ENCODE assay signal across 34 cellular contexts in genomic region chr14:86088156-86088555, GRCh38.
"Had no signal": no experiment of that assay in that cellular context is flagged by ENCODE, and none has a peak within 500 bp of the region (broad histone marks: within the 10 kb centered on the region; RNA-seq: fewer than 3 reads in every experiment).

No MANE protein-coding gene starts in this region.

- H3K27ac ChIP-seq: cardiac muscle cell, PC-9, RWPE1, WERI-Rb-1 had no signal

- H3K36me3 ChIP-seq: cardiac muscle cell, WERI-Rb-1 had no signal

- H3K4me2 ChIP-seq: PC-9 had no signal

- H3K27me3 ChIP-seq: cardiac muscle cell had no signal

- H2AFZ ChIP-seq: PC-9 had no signal

- ATAC-seq: activated CD8-positive, alpha-beta memory T cell treated with anti-CD3 and anti-CD28 coated beads, Interleukin-2, amount 10 ng/mL, durations not matched to agents 7 days and 5 days; activated naive CD8-positive, alpha-beta T cell treated with anti-CD3 and anti-CD28 coated beads, Interleukin-2, amount 50 U/mL, for 24 hours; K562; Right ventricle myocardium inferior had no signal

- DNase-seq: activated CD4-positive, alpha-beta memory T cell treated with anti-CD3 and anti-CD28 coated beads, Interleukin-2, amount 10 ng/mL, durations not matched to agents 7 days and 5 days; activated CD4-positive, alpha-beta T cell treated with anti-CD3 and anti-CD28 coated beads for 1 hour; activated CD4-positive, alpha-beta T cell treated with anti-CD3 and anti-CD28 coated beads for 48 hours; activated CD4-positive, CD25-positive, alpha-beta regulatory T cell; activated CD8-positive, alpha-beta memory T cell treated with anti-CD3 and anti-CD28 coated beads for 24 hours; activated CD8-positive, alpha-beta memory T cell treated with anti-CD3 and anti-CD28 coated beads, Interleukin-2, amount 10 ng/mL, durations not matched to agents 7 days and 5 days; activated CD8-positive, alpha-beta memory T cell treated with anti-CD3 and anti-CD28 coated beads, Interleukin-2, amount 50 U/mL, for 48 hours; activated effector memory CD4-positive, alpha-beta T cell treated with Interleukin-2 at 50 U/mL for 16 hours; activated naive CD4-positive, alpha-beta T cell treated with anti-CD3 and anti-CD28 coated beads, Interleukin-2, amount 10 ng/mL, durations not matched to agents 7 days and 5 days; activated naive CD8-positive, alpha-beta T cell treated with anti-CD3 and anti-CD28 coated beads, Interleukin-2, amount 50 U/mL, for 24 hours; activated T-cell treated with anti-CD3 and anti-CD28 coated beads, Interleukin-2, amount 50 U/mL, for 48 hours; amniotic stem cell; aorta; Karpas-422; NCI-H1048; NCI-H1105 treated with DMSO at 0.1 percent for 48 hours; NCI-H1436; NCI-H1694; NCI-H1930; NCI-H2081 treated with DMSO at 0.1 percent for 48 hours; NCI-H510A; NCI-H526; NCI-H748 treated with DMSO at 0.1 percent for 48 hours; PC-9; SIG-M5; SW 1271; T-helper 1 cell; T-helper 2 cell; T1000; WERI-Rb-1 had no signal

- H3K4me3 ChIP-seq: cardiac muscle cell, K562, PC-9 had no signal
